In genomic region chr5:75734913-75735789, GRCh38 we compare ENCODE assay signal across 1 cellular context.
TF ChIP-seq lines count a peak whose summit lies in the region.

No MANE protein-coding gene starts in this region.

TF ChIP-seq in GM23338, 12 proteins besides CTCF, POLR2A, EP300 and RAD21 (continued from another document):
- TF ChIP-seq ZNF462 (CRISPR knock-in tag; IDR thresholded peaks at IDR 0.05) (no peak), ZNF331 (CRISPR knock-in tag; IDR thresholded peaks at IDR 0.05; ENCODE audit: low read depth) (no peak), NANOG (IDR thresholded peaks at IDR 0.05; ENCODE audit: borderline replicate concordance) (no peak), EZH2 (IDR thresholded peaks at IDR 0.05; ENCODE audit: low read depth, unreplicated experiment) (no peak), JUNB (IDR thresholded peaks at IDR 0.05; ENCODE audit: unreplicated experiment) (no peak), CREB1 (CRISPR knock-in tag; IDR thresholded peaks at IDR 0.05; ENCODE audit: low read depth) (no peak)
TF ChIP-seq in GM23338: peak in this region for 0.
